8 cellular contexts compared by ENCODE assay signal in the genomic region with DNA sequence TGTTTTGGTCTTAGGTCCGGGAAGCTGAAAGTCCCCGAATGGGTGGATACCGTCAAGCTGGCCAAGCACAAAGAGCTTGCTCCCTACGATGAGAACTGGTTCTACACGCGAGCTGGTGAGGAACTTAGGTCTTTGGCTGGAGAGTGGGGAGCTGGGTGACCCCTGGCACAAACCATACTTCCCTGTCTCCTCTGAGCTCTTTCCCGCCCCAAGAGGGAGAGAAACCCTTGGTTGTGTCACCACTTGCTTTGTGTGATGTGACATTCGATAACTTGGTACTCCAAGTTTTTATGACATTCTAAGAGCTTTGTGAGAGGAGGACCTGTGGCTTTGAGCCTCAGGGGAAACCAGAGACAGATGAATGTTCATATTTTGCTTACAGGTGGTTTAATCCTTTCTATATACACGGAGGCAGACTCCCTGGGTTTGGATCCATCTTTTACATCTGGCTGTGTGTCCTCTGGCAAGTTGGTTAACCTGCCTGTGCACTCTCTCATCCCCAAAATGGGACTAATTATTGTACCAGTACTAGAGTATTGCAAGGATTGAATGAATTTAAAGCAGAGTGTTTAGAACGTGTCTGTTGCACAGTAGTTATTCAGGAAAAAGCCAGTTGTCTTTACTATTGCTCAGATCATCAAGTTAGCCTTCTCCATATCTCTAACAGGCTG. TPM values are rescaled to one million over a fixed set of nuclear protein-coding genes. Genes with fewer than 3 reads are reported as not detected.
DNase-seq lines count a peak whose midpoint lies in the region; ATAC-seq and TF ChIP-seq lines count a peak whose summit lies in the region.

No MANE protein-coding gene starts in this region.

- TF ChIP-seq CTCF in H9 (conservative IDR thresholded peaks at IDR 0.05) (no peak), fibroblast of villous mesenchyme (IDR thresholded peaks at IDR 0.05; ENCODE audit: insufficient read depth, low read depth, low read length) (no peak)

- peak overlapping the region; percentile 94 to 99 (median 97) for H3K27ac Mint-ChIP-seq in H9

- H2BK120ac ChIP-seq in H9 (ENCODE audit: low read depth, low read length, poor library complexity, severe bottlenecking) = no peak overlapping the region

- no CpG with 5 or more reads among the region's 10 CpGs for WGBS in H9 (ENCODE audit: extremely low coverage, insufficient read length, low lambda C conversion rate)

- H3K4me1 Mint-ChIP-seq in H9 = peaks cover 35 to 44% of the 10 kb centered on the region in 2 experiments

- H3K79me2 ChIP-seq in H9 (ENCODE audit: insufficient read depth, low read length) = peaks cover 29% of the 10 kb centered on the region

- H3K36me3 ChIP-seq in SK-N-MC (ENCODE audit: insufficient read depth, low read length) = peaks cover 56% of the 10 kb centered on the region
- H3K36me3 ChIP-seq in skeletal muscle tissue (ENCODE audit: control insufficient read depth in 3 of 3, insufficient read depth in 3 of 3, low read length in 3 of 3) = peaks cover 39 to 40% (median 40%) of the 10 kb centered on the region in 3 donors

- H3K23me2 ChIP-seq in H9 (ENCODE audit: insufficient read length, low read depth, low read length, poor library complexity, severe bottlenecking) = peaks cover 9% of the 10 kb centered on the region

- H3K27me3 Mint-ChIP-seq in H9 (ENCODE audit: low read depth) = peaks cover 8% of the 10 kb centered on the region

- no peaks in the 10 kb centered on the region; the same call in 1 of the 2 replicates for H3K4me1 ChIP-seq in H9 (ENCODE audit: insufficient read depth, low read length)
- H3K4me1 ChIP-seq in skeletal muscle tissue (ENCODE audit: control insufficient read depth in 3 of 3, insufficient read depth in 3 of 3, low read length in 3 of 3) = peaks cover 27 to 42% (median 33%) of the 10 kb centered on the region in 3 donors

- no peak overlapping the region for H3K4ac ChIP-seq in H9 (ENCODE audit: low read depth, low read length)

- H4K8ac ChIP-seq in H9 (replicated peaks; ENCODE audit: insufficient read length, low read depth, low read length) = no peak overlapping the region

- H3K9ac ChIP-seq in H9 (ENCODE audit: extremely low read depth, insufficient read length, low read length) (peak overlapping the region; percentile 99), SK-N-MC (ENCODE audit: insufficient read length) (peak overlapping the region; percentile 99), skeletal muscle tissue (ENCODE audit: low read depth in 1 of 3, low read length in 3 of 3) (peak overlapping the region; percentile 94 to 99 (median 96))

- H3K27ac ChIP-seq in H9 (ENCODE audit: insufficient read length, low read depth, low read length) = no peak overlapping the region
- H3K27ac ChIP-seq in SK-N-MC = peak overlapping the region; percentile 97
- peak overlapping the region; percentile 97 for H3K27ac ChIP-seq in skeletal muscle tissue (ENCODE audit: low read depth, low read length)

- DNase-seq in H9 = no peak
- DNase-seq in SK-N-MC (ENCODE audit: low read depth, low spot score) = no peak
- DNase-seq in fibroblast of villous mesenchyme (ENCODE audit: low read depth) = no peak
- DNase-seq in NCI-H128 (lab: John Stamatoyannopoulos, UW; ENCODE audit: unreplicated experiment) = no peak
- DNase-seq in NCI-H526 treated with DMSO at 0.1 percent for 48 hours (lab: John Stamatoyannopoulos, UW) = no peak

- no peaks in the 10 kb centered on the region; a peak in 1 of 5 replicates for H3K9me3 Mint-ChIP-seq in H9

- H4K91ac ChIP-seq in H9 (ENCODE audit: insufficient read length, low read depth, low read length) = no peak overlapping the region

- no peak overlapping the region for H2BK5ac ChIP-seq in H9 (ENCODE audit: insufficient read length, low read length)

- H3K4me3 Mint-ChIP-seq in H9 = peak overlapping the region; percentile 84 to 96

- ATAC-seq in GM18511 (IDR thresholded peaks at IDR 0.05; ENCODE audit: unreplicated experiment) (no peak), HG02852 (IDR thresholded peaks at IDR 0.05; ENCODE audit: unreplicated experiment) (no peak)

- H3K79me1 ChIP-seq in H9 (ENCODE audit: insufficient read depth, low read depth, low read length, poor library complexity, severe bottlenecking) = peaks cover 17% of the 10 kb centered on the region

- H3K4me2 ChIP-seq in H9 (ENCODE audit: insufficient read depth, insufficient read length, low read length) = peak overlapping the region; percentile 90

- no peak overlapping the region for H4K5ac ChIP-seq in H9 (ENCODE audit: insufficient read length, low read depth, low read length)

- H2AFZ ChIP-seq in H9 (ENCODE audit: low read length) = no peak overlapping the region

- no peak overlapping the region for H2BK20ac ChIP-seq in H9 (ENCODE audit: low read depth, low read length, poor library complexity, severe bottlenecking)

- H3K9me3 ChIP-seq in H9 (ENCODE audit: control insufficient read depth, low read depth, low read length) = no peaks in the 10 kb centered on the region
- no peaks in the 10 kb centered on the region for H3K9me3 ChIP-seq in SK-N-MC (ENCODE audit: low read depth, low read length)
- no peaks in the 10 kb centered on the region for H3K9me3 ChIP-seq in skeletal muscle tissue (ENCODE audit: control insufficient read depth in 3 of 3, low read length in 3 of 3)

- H4K20me1 ChIP-seq in H9 (ENCODE audit: control insufficient read depth, insufficient read depth, insufficient read length) = no peaks in the 10 kb centered on the region

- H3K27me3 ChIP-seq in H9 (ENCODE audit: insufficient read depth, low read length) (no peaks in the 10 kb centered on the region), skeletal muscle tissue (ENCODE audit: control insufficient read depth in 3 of 3, insufficient read depth in 3 of 3, low read length in 3 of 3) (no peaks in the 10 kb centered on the region)

- H3K23ac ChIP-seq in H9 (ENCODE audit: insufficient read length, low read depth, low read length) = no peak overlapping the region

- no peak overlapping the region for H3T11ph ChIP-seq in H9 (ENCODE audit: low read length)

- H3K14ac ChIP-seq in H9 (ENCODE audit: insufficient read depth, low read length) = no peak overlapping the region

- no peak overlapping the region for H3K18ac ChIP-seq in H9 (ENCODE audit: insufficient read length, low read depth, low read length)

- no peak overlapping the region for H2BK15ac ChIP-seq in H9 (ENCODE audit: low read depth, low read length)

- no peak overlapping the region for H2AK5ac ChIP-seq in H9 (ENCODE audit: insufficient read length, low read length)

- no peak overlapping the region for H3K56ac ChIP-seq in H9 (ENCODE audit: insufficient read length, low read depth, low read length)

- peak overlapping the region; percentile 100 for H3K4me3 ChIP-seq in SK-N-MC
- H3K4me3 ChIP-seq in fibroblast of villous mesenchyme (ENCODE audit: low read depth, low read length) = peak overlapping the region; percentile 99
- peak overlapping the region; percentile 95 to 98 (median 96) for H3K4me3 ChIP-seq in skeletal muscle tissue (ENCODE audit: low read length in 3 of 3)

- H2BK12ac ChIP-seq in H9 (ENCODE audit: insufficient read length, low read depth, low read length) = no peak overlapping the region

- peaks cover 48 to 57% (median 55%) of the 10 kb centered on the region in 3 experiments for H3K36me3 Mint-ChIP-seq in H9 (ENCODE audit: insufficient read depth in 1 of 3, low read depth in 3 of 3)

RNA-seq across cellular contexts. Expression of gene RPS19, which starts 1.2 kb away (rescaled TPM):
- total RNA-seq in H9 (2021) (3,024 and 3,117 TPM in 2 replicates), fibroblast of villous mesenchyme (600 and 662 TPM in 2 replicates), skeletal muscle tissue (455 TPM)

RNA-seq across cellular contexts. Expression of gene CD79A, which starts 15.8 kb away (rescaled TPM):
- total RNA-seq in H9 (2021) (0.22 and 0.39 TPM in 2 replicates), fibroblast of villous mesenchyme (not detected in 2 replicates), skeletal muscle tissue (1.0 TPM)

RNA-seq across cellular contexts. Expression of gene DMRTC2, which starts 16.4 kb away (rescaled TPM):
- not detected in 2 replicates for total RNA-seq in H9 (2021)
- not detected in 2 replicates for total RNA-seq in fibroblast of villous mesenchyme
- not detected for total RNA-seq in skeletal muscle tissue

RNA-seq across cellular contexts. Expression of gene LYPD4, which starts 16.8 kb away (rescaled TPM):
- total RNA-seq in H9 (2021) (not detected in 2 replicates), fibroblast of villous mesenchyme (not detected in 2 replicates), skeletal muscle tissue (not detected)

RNA-seq across cellular contexts. Expression of gene ARHGEF1, which starts 21.8 kb away (rescaled TPM):
- total RNA-seq in H9 (2021) (47.0 and 50.3 TPM in 2 replicates), fibroblast of villous mesenchyme (35.0 and 38.3 TPM in 2 replicates), skeletal muscle tissue (13.6 TPM)
